20 cellular contexts compared by ENCODE assay signal in genomic region chr2:217006217-217006616, GRCh38.
DNase-seq lines count a peak whose midpoint lies in the region; ATAC-seq and TF ChIP-seq lines count a peak whose summit lies in the region.
"Had no signal": no experiment of that assay in that cellular context is flagged by ENCODE, and none has a peak within 500 bp of the region (broad histone marks: within the 10 kb centered on the region; RNA-seq: fewer than 3 reads in every experiment).

No MANE protein-coding gene starts in this region.

- TF ChIP-seq CTCF in IMR-90 (conservative IDR thresholded peaks at IDR 0.05; ENCODE audit: low read depth, low read length), result no peak
- TF ChIP-seq CTCF in mesothelial cell of epicardium (IDR thresholded peaks at IDR 0.05; ENCODE audit: unreplicated experiment), result no peak
- no peak for TF ChIP-seq CTCF in neural crest cell (conservative IDR thresholded peaks at IDR 0.05)
- no peak for TF ChIP-seq CTCF in heart left ventricle (IDR thresholded peaks at IDR 0.05)

- no peak overlapping the region for H3K9ac ChIP-seq in IMR-90 (ENCODE audit: low read depth, low read length)
- H3K9ac ChIP-seq: BLaER1 had no signal

- H3K27me3 Mint-ChIP-seq in mesothelial cell of epicardium (ENCODE audit: low read depth), result no peaks in the 10 kb centered on the region
- no peaks in the 10 kb centered on the region for H3K27me3 Mint-ChIP-seq in neural crest cell (ENCODE audit: low read depth)

- no peak overlapping the region for H4K5ac ChIP-seq in IMR-90 (ENCODE audit: low read depth, low read length)

- no peak overlapping the region for H3K56ac ChIP-seq in IMR-90 (ENCODE audit: extremely low read depth, insufficient read depth, low read length)

- no peak overlapping the region for H4K8ac ChIP-seq in IMR-90 (ENCODE audit: low read depth in 2 of 2, low read length in 2 of 2)

- H3K9me3 ChIP-seq in IMR-90 (ENCODE audit: control insufficient read depth, insufficient read depth, low read length) (no peaks in the 10 kb centered on the region), aorta (ENCODE audit: control insufficient read depth, low read length) (no peaks in the 10 kb centered on the region), heart left ventricle (no peaks in the 10 kb centered on the region)
- H3K9me3 ChIP-seq: HAP-1 had no signal

- H3K27me3 ChIP-seq in IMR-90 (ENCODE audit: control insufficient read depth, insufficient read depth, low read length) (no peaks in the 10 kb centered on the region; the same call in 1 of the 2 replicates), aorta (ENCODE audit: control insufficient read depth in 1 of 2, insufficient read depth in 2 of 2, low read length in 1 of 2) (no peaks in the 10 kb centered on the region), heart left ventricle (no peaks in the 10 kb centered on the region)
- H3K27me3 ChIP-seq: BLaER1 had no signal

- H2BK20ac ChIP-seq in IMR-90 (ENCODE audit: low read depth, low read length), result no peak overlapping the region

- dilution Hi-C loops in IMR-90 (cut with HindIII; ENCODE audit: low sequenced_read_pairs, unreplicated experiment), result no loop called here

- H3K4me1 ChIP-seq in IMR-90 (ENCODE audit: control insufficient read depth, insufficient read depth, low read length) (peaks cover 3% of the 10 kb centered on the region; the same call in 1 of the 2 replicates), aorta (ENCODE audit: control insufficient read depth in 1 of 2, insufficient read depth in 2 of 2, low read length in 2 of 2) (no peaks in the 10 kb centered on the region), heart left ventricle (peaks cover 0 to 14% (median 4%) of the 10 kb centered on the region in 12 donors)
- H3K4me1 ChIP-seq: HAP-1 had no signal

- no peak overlapping the region for H3K4ac ChIP-seq in IMR-90 (ENCODE audit: low read depth, low read length)

- H3K4me3 ChIP-seq in IMR-90 (ENCODE audit: insufficient read depth, low read depth, low read length), result no peak overlapping the region
- no peak overlapping the region for H3K4me3 ChIP-seq in aorta (ENCODE audit: low read length in 2 of 2)
- no peak overlapping the region for H3K4me3 ChIP-seq in heart left ventricle
- H3K4me3 ChIP-seq: BLaER1, GM12878, HAP-1 had no signal

- H3K27ac Mint-ChIP-seq in mesothelial cell of epicardium (peak overlapping the region; percentile 65), neural crest cell (ENCODE audit: unreplicated experiment) (peak overlapping the region; percentile 54)
- H3K27ac Mint-ChIP-seq: B cell; CD4-positive, CD25-positive, alpha-beta regulatory T cell; CD8-positive, alpha-beta T cell had no signal

- H2AFZ ChIP-seq in IMR-90 (replicated peaks; ENCODE audit: low read length, poor library complexity), result no peak overlapping the region

- no peaks in the 10 kb centered on the region for H3K9me1 ChIP-seq in IMR-90 (ENCODE audit: insufficient read depth, low read length)

- no peaks in the 10 kb centered on the region for H4K20me1 ChIP-seq in IMR-90 (ENCODE audit: insufficient read depth, low read length)
- H4K20me1 ChIP-seq: BLaER1 had no signal

- no peak overlapping the region for H4K91ac ChIP-seq in IMR-90 (ENCODE audit: insufficient read depth, low read depth, low read length)

- ATAC-seq in IMR-90 (ENCODE audit: low read depth), result no peak
- ATAC-seq in aorta (ENCODE audit: low FRiP score), result peak; percentile 31
- no peak for ATAC-seq in heart left ventricle
- ATAC-seq: CD8-positive, alpha-beta T cell; GM12878 had no signal

- H3K36me3 ChIP-seq in IMR-90 (ENCODE audit: control insufficient read depth, insufficient read depth, low read length), result no peaks in the 10 kb centered on the region
- H3K36me3 ChIP-seq in aorta (ENCODE audit: control insufficient read depth in 1 of 2, insufficient read depth in 2 of 2, low read length in 1 of 2), result no peaks in the 10 kb centered on the region
- H3K36me3 ChIP-seq in heart left ventricle, result no peaks in the 10 kb centered on the region
- H3K36me3 ChIP-seq: BLaER1, HAP-1 had no signal

- 0 out of 2 replicates have a peak overlapping the region, but pooled peaks have one; percentile 24 for H2AK5ac ChIP-seq in IMR-90 (ENCODE audit: low read depth, low read length)

- H3K4me3 Mint-ChIP-seq in mesothelial cell of epicardium (no peak overlapping the region), neural crest cell (no peak overlapping the region)
- H3K4me3 Mint-ChIP-seq: B cell; CD4-positive, CD25-positive, alpha-beta regulatory T cell; CD8-positive, alpha-beta T cell had no signal

- CTCF ChIA-PET in IMR-90 (lab: Yijun Ruan, JAX), result no interaction called here
- CTCF ChIA-PET in HEK293T (lab: Yijun Ruan, JAX), result no interaction called here

- H2BK5ac ChIP-seq in IMR-90 (ENCODE audit: low read depth, low read length, poor library complexity, severe bottlenecking), result no peak overlapping the region

- H3K4me1 Mint-ChIP-seq in mesothelial cell of epicardium (peaks cover 37% of the 10 kb centered on the region), neural crest cell (no peaks in the 10 kb centered on the region)
- H3K4me1 Mint-ChIP-seq: B cell; CD4-positive, CD25-positive, alpha-beta regulatory T cell had no signal

- peaks cover 3% of the 10 kb centered on the region for H3K36me3 Mint-ChIP-seq in mesothelial cell of epicardium
- peaks cover 3% of the 10 kb centered on the region for H3K36me3 Mint-ChIP-seq in neural crest cell (ENCODE audit: low read depth)
- H3K36me3 Mint-ChIP-seq: CD4-positive, CD25-positive, alpha-beta regulatory T cell; CD8-positive, alpha-beta T cell had no signal

- H3K27ac ChIP-seq in IMR-90 (ENCODE audit: insufficient read depth, low read length) (no peak overlapping the region), aorta (ENCODE audit: low read depth in 1 of 2, low read length in 2 of 2) (no peak overlapping the region), heart left ventricle (no peak overlapping the region)
- H3K27ac ChIP-seq: 22Rv1, BLaER1, C4-2B had no signal

- no peak overlapping the region for H3K4me2 ChIP-seq in IMR-90 (ENCODE audit: low read depth, low read length)
- H3K4me2 ChIP-seq: BLaER1 had no signal

- no peak overlapping the region for H3K14ac ChIP-seq in IMR-90 (replicated peaks; ENCODE audit: low read depth, low read length)

- H2AK9ac ChIP-seq in IMR-90 (replicated peaks; ENCODE audit: low read depth, low read length, poor library complexity), result no peak overlapping the region

- TF ChIP-seq RAD21 in IMR-90 (IDR thresholded peaks at IDR 0.05; ENCODE audit: low read length), result no peak

- in situ Hi-C loops in IMR-90 (cut with MboI; ENCODE audit: low sequenced_read_pairs), result no loop called here

- H2BK15ac ChIP-seq in IMR-90 (ENCODE audit: low read depth, low read length), result no peak overlapping the region

- TF ChIP-seq POLR2A in IMR-90 (IDR thresholded peaks at IDR 0.05; ENCODE audit: low read depth, low read length) (no peak), heart left ventricle (IDR thresholded peaks at IDR 0.05) (no peak)

- POLR2A ChIA-PET in IMR-90 (lab: Charles Lee; ENCODE audit: unreplicated experiment) (no interaction called here), HEK293T (lab: Yijun Ruan, JAX) (no interaction called here)

- no peaks in the 10 kb centered on the region for H3K79me1 ChIP-seq in IMR-90 (ENCODE audit: low read depth in 1 of 2, low read length in 2 of 2)

- no TSS peak for BruUV-seq in IMR-90 (replicated peaks; lab: Mats Ljungman, UMichigan)

- H3K9me3 Mint-ChIP-seq in mesothelial cell of epicardium (peaks cover 8% of the 10 kb centered on the region), neural crest cell (no peaks in the 10 kb centered on the region)
- H3K9me3 Mint-ChIP-seq: CD8-positive, alpha-beta T cell had no signal

- DNase-seq in IMR-90 (no peak), mesothelial cell of epicardium (ENCODE audit: low spot score in 2 of 2, unreplicated experiment in 2 of 2) (no peak), neural crest cell (ENCODE audit: low read depth, low spot score) (no peak), aorta (no peak), HEK293T (ENCODE audit: extremely low spot score) (no peak), heart left ventricle (no peak)
- DNase-seq in activated CD4-positive, alpha-beta T cell treated with anti-CD3 and anti-CD28 coated beads, Interleukin-2, amount 50 U/mL, for 48 hours, result no peak
- DNase-seq: CD4-positive, CD25-positive, alpha-beta regulatory T cell; CD8-positive, alpha-beta T cell; DMS 273 treated with DMSO at 0.1 percent for 48 hours; DMS79; EL; GDM1; GOT3 had no signal

- H3K23ac ChIP-seq in IMR-90 (ENCODE audit: low read depth, low read length), result no peak overlapping the region

- H2BK120ac ChIP-seq in IMR-90 (ENCODE audit: low read depth, low read length), result no peak overlapping the region

- no CpG with 5 or more reads among the region's 3 CpGs for WGBS in IMR-90 (ENCODE audit: extremely low coverage in 2 of 2, insufficient read length in 1 of 2), 2 experiments
- WGBS in aorta, 2 donors, result 91 to 93% methylated on average over 3 of the region's 3 CpGs
- 91 to 97% (median 93%) methylated on average over 3 of the region's 3 CpGs for WGBS in heart left ventricle, 4 donors

- no peak overlapping the region; the same call in 1 of the 2 replicates for H3K18ac ChIP-seq in IMR-90 (ENCODE audit: low read depth, low read length)

- intact Hi-C loops in IMR-90 (cut with micrococcal nuclease), result no loop called here
- intact Hi-C loops in aorta (cut with DNase I), result no loop called here
- intact Hi-C loops in heart left ventricle (cut with DNase I), result loop anchor here in 1 of 10 donors (10.0 kb wide), 1 partner anchor 709 kb away; no protein-coding TSS in a partner anchor

TF ChIP-seq in IMR-90, 13 proteins besides CTCF, POLR2A, EP300 and RAD21 (continues in another document):
- TF ChIP-seq FOS (IDR thresholded peaks at IDR 0.05; ENCODE audit: low read depth, low read length) (no peak), SMC3 (IDR thresholded peaks at IDR 0.05; ENCODE audit: low read depth, low read length) (no peak)

TF ChIP-seq in HEK293T, 16 proteins besides CTCF, POLR2A, EP300 and RAD21 (continues in another document):
- TF ChIP-seq HDGF (IDR thresholded peaks at IDR 0.05; ENCODE audit: borderline replicate concordance) (no peak), SUZ12 (IDR thresholded peaks at IDR 0.05) (no peak), ARNT (IDR thresholded peaks at IDR 0.05) (no peak), LEF1 (IDR thresholded peaks at IDR 0.05; ENCODE audit: borderline replicate concordance) (no peak), L3MBTL2 (conservative IDR thresholded peaks at IDR 0.05) (no peak), FOXK2 (IDR thresholded peaks at IDR 0.05) (no peak), SP1 (IDR thresholded peaks at IDR 0.05) (no peak), BHLHE40 (IDR thresholded peaks at IDR 0.05; ENCODE audit: borderline replicate concordance) (no peak), ZNF384 (IDR thresholded peaks at IDR 0.05) (no peak), ELF4 (IDR thresholded peaks at IDR 0.05) (no peak), CTBP1 (IDR thresholded peaks at IDR 0.05; ENCODE audit: borderline replicate concordance) (no peak)
